Comparison of ENCODE assay signal across 8 cellular contexts in the genomic region with DNA sequence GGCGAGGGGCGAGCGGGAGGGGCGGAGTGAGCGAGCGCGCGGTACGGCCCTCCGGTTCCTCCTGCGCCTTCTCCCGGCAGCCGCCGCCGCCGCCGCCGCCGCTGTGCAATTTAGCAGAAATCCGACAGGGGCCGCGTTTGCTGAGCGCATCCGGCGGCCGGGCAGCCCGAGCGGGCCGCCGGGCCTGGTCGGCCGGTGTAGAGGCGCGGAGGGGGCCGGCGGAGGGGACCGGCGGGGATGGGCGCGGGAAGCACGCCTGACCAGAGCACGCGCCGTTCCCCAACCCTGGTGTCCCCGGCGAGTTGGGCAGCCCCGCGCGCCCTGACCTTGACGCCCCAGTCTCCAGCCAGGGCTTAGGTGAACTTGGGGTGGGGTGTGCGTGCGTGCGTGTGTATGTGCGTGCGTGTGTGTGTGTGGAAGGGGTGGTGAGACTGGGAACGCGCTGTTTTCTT.
DNase-seq lines count a peak whose midpoint lies in the region; ATAC-seq, FAIRE-seq and TF ChIP-seq lines count a peak whose summit lies in the region.

No MANE protein-coding gene starts in this region.

- H3K4me1 Mint-ChIP-seq in astrocyte (ENCODE audit: low read depth, unreplicated experiment): peaks cover 9% of the 10 kb centered on the region

- peak; percentile 90 for ATAC-seq in Right ventricle myocardium inferior
- peak; percentile 70 for ATAC-seq in HG02981 (IDR thresholded peaks at IDR 0.05; ENCODE audit: unreplicated experiment)
- peak in 1 of 2 donors; percentile 64 for ATAC-seq in gastrocnemius medialis
- ATAC-seq in HG03457 (IDR thresholded peaks at IDR 0.05; ENCODE audit: unreplicated experiment): no peak

- intact Hi-C loops in Right ventricle myocardium inferior (cut with DNase I) (loop anchor here (2.0 kb wide), 2 partner anchors 179 to 423 kb away; no protein-coding TSS in a partner anchor), cardiac septum (cut with DNase I) (loop anchor here (5.0 to 10.0 kb wide), 3 partner anchors 160 to 353 kb away; no protein-coding TSS in a partner anchor), gastrocnemius medialis (cut with DNase I; ENCODE audit: low total_unique reads) (loop anchor here (5.0 kb wide), 1 partner anchor 180 kb away; no protein-coding TSS in a partner anchor)

- no peaks in the 10 kb centered on the region for H3K9me3 ChIP-seq in NT2/D1 (ENCODE audit: insufficient read depth, low read length)
- H3K9me3 ChIP-seq in astrocyte (ENCODE audit: insufficient read depth, low read depth, low read length): no peaks in the 10 kb centered on the region
- H3K9me3 ChIP-seq in gastrocnemius medialis: no peaks in the 10 kb centered on the region

- H3K27ac Mint-ChIP-seq in astrocyte (ENCODE audit: unreplicated experiment): no peak overlapping the region

- TF ChIP-seq POLR2A in gastrocnemius medialis (IDR thresholded peaks at IDR 0.05): no peak

- TF ChIP-seq CTCF in astrocyte (IDR thresholded peaks at IDR 0.05; ENCODE audit: insufficient read depth, low read depth, low read length) (no peak), gastrocnemius medialis (IDR thresholded peaks at IDR 0.05 in 4 of 5, conservative IDR thresholded peaks at IDR 0.05 in 1 of 5) (peak in 4 of 5 experiments; percentile 9 to 59 (median 35))

- peak; percentile 75 for DNase-seq in Right ventricle myocardium inferior (ENCODE audit: missing footprints)
- no peak for DNase-seq in cardiac septum (ENCODE audit: low spot score)
- peak; percentile 48 for DNase-seq in NT2/D1 (ENCODE audit: low read depth, low spot score)
- DNase-seq in astrocyte (ENCODE audit: low read depth): peak; percentile 12
- DNase-seq in gastrocnemius medialis: no peak

- no peak overlapping the region for H3K27ac ChIP-seq in astrocyte (ENCODE audit: low read depth, low read length)
- H3K27ac ChIP-seq in gastrocnemius medialis: peak overlapping the region in 1 of 4 donors; percentile 20

- peak overlapping the region; percentile 79 for H3K4me3 Mint-ChIP-seq in astrocyte (ENCODE audit: unreplicated experiment)

- peaks cover 79% of the 10 kb centered on the region for H3K27me3 ChIP-seq in NT2/D1 (ENCODE audit: insufficient read depth, insufficient read length)
- peaks cover 50% of the 10 kb centered on the region for H3K27me3 ChIP-seq in astrocyte (ENCODE audit: insufficient read depth, low read length)
- peaks cover 49 to 73% (median 50%) of the 10 kb centered on the region in 3 donors for H3K27me3 ChIP-seq in gastrocnemius medialis

- no peak for FAIRE-seq in astrocyte (lab: Jason Lieb, UNC)

- H3K4me1 ChIP-seq in NT2/D1 (ENCODE audit: insufficient read depth, insufficient read length) (peaks cover 4% of the 10 kb centered on the region), astrocyte (ENCODE audit: insufficient read depth, low read length) (peaks cover 12% of the 10 kb centered on the region), gastrocnemius medialis (peaks cover 5 to 20% of the 10 kb centered on the region in 2 donors)

- H3K4me3 ChIP-seq in NT2/D1 (ENCODE audit: insufficient read length, low read depth) (peak overlapping the region; percentile 43), astrocyte (ENCODE audit: insufficient read depth, low read depth, low read length) (peak overlapping the region; percentile 51), iPS-11a (ENCODE audit: low read depth, low read length) (peak overlapping the region; percentile 37), gastrocnemius medialis (peak overlapping the region; percentile 45 to 66 (median 54))

- H3K9me3 Mint-ChIP-seq in astrocyte (ENCODE audit: unreplicated experiment): peaks cover 4% of the 10 kb centered on the region

- no peaks in the 10 kb centered on the region for H4K20me1 ChIP-seq in astrocyte (ENCODE audit: insufficient read depth, low read length)

- H2AFZ ChIP-seq in astrocyte (ENCODE audit: low read depth, low read length): peak overlapping the region; percentile 77

- H3K4me2 ChIP-seq in astrocyte (ENCODE audit: low read length): peak overlapping the region; percentile 89

- in situ Hi-C loops in gastrocnemius medialis (cut with MboI; ENCODE audit: low sequenced_read_pairs in 4 of 4): no loop called here

- peaks cover 60% of the 10 kb centered on the region for H3K27me3 Mint-ChIP-seq in astrocyte (ENCODE audit: low read depth, unreplicated experiment)

- no peaks in the 10 kb centered on the region for H3K79me2 ChIP-seq in astrocyte (ENCODE audit: insufficient read depth, low read length)

- H3K36me3 ChIP-seq in NT2/D1 (ENCODE audit: insufficient read depth, insufficient read length, low read length) (no peaks in the 10 kb centered on the region), astrocyte (ENCODE audit: insufficient read depth, low read length) (no peaks in the 10 kb centered on the region), gastrocnemius medialis (no peaks in the 10 kb centered on the region)

- H3K36me3 Mint-ChIP-seq in astrocyte (ENCODE audit: low read depth, unreplicated experiment): no peaks in the 10 kb centered on the region

- peak overlapping the region; percentile 64 for H3K9ac ChIP-seq in NT2/D1 (ENCODE audit: insufficient read length, low read depth)
- H3K9ac ChIP-seq in astrocyte (ENCODE audit: low read length): peak overlapping the region; percentile 31

Comparison
In these comparisons a context has a peak if more than half of its experiments do, and no peak if none do; other contexts are left out.
1. DNase-seq: peak in Right ventricle myocardium inferior (single experiment), NT2/D1 (single experiment) and astrocyte (single experiment); none in cardiac septum (single experiment) and gastrocnemius medialis (0 of 2).
2. Peak in every context shown above with its lines, with median percentiles within 50 percentile points of each other: H3K4me3 ChIP-seq.